1 cellular context compared by ENCODE assay signal in the genomic region with DNA sequence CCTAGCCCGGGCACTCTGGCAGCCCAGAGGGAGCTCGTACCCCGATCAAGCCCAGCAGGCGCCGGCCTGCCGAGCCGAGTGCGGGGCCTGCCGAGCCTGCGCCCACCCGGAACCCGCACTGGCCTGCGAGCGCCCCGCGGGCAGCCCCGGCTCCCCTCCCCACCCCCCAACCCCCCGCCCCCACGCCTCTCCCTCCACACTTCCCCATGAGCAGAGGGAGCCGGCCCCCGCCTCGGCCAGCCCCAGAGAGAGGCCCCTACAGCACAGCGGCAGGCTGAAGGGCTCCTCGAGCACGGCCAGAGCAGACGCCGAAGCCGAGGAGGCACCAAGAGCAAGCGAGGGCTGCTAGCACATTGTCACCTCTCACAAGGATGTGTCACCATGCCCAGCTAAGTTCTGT.
TF ChIP-seq lines count a peak whose summit lies in the region.

No MANE protein-coding gene starts in this region.

TF ChIP-seq in HepG2, 621 proteins besides CTCF, POLR2A, EP300 and RAD21:
- TF ChIP-seq HNRNPK (IDR thresholded peaks at IDR 0.05; ENCODE audit: low read depth, low read length, poor library complexity, severe bottlenecking) (peak; percentile 46), GABPA (IDR thresholded peaks at IDR 0.05; ENCODE audit: low read depth, low read length) (no peak), GABPA (CRISPR knock-in tag; IDR thresholded peaks at IDR 0.05; ENCODE audit: low read depth) (no peak)
